Comparison of ENCODE assay signal across 15 cellular contexts in genomic region chr5:134247411-134247810, GRCh38. TPM values are rescaled to one million over a fixed set of nuclear protein-coding genes. Genes with fewer than 3 reads are reported as not detected.
DNase-seq lines count a peak whose midpoint lies in the region; ATAC-seq and TF ChIP-seq lines count a peak whose summit lies in the region.
"Had no signal": no experiment of that assay in that cellular context is flagged by ENCODE, and none has a peak within 500 bp of the region (broad histone marks: within the 10 kb centered on the region; RNA-seq: fewer than 3 reads in every experiment).

No MANE protein-coding gene starts in this region.

- no peak overlapping the region for H3K4me3 ChIP-seq in AG09309 (ENCODE audit: control insufficient read depth, low read depth, low read length)
- no peak overlapping the region for H3K4me3 ChIP-seq in left lung
- no peak overlapping the region for H3K4me3 ChIP-seq in Peyer's patch
- H3K4me3 ChIP-seq in Caco-2 (ENCODE audit: low read depth, low read length) = no peak overlapping the region
- H3K4me3 ChIP-seq: pancreas had no signal

- TF ChIP-seq POLR2A in Peyer's patch (IDR thresholded peaks at IDR 0.05) = no peak

- TF ChIP-seq CTCF in AG09309 (IDR thresholded peaks at IDR 0.05; ENCODE audit: control insufficient read depth, insufficient read depth, low read depth, low read length, missing control alignments) (no peak), brain (conservative IDR thresholded peaks at IDR 0.05) (no peak), left lung (IDR thresholded peaks at IDR 0.05) (no peak), Peyer's patch (IDR thresholded peaks at IDR 0.05) (no peak), Caco-2 (IDR thresholded peaks at IDR 0.05; ENCODE audit: insufficient read depth in 1 of 2, low read depth in 1 of 2, low read length in 1 of 2, severe bottlenecking in 1 of 2, unreplicated experiment in 1 of 2) (no peak)

- H3K4me1 Mint-ChIP-seq in brain (peaks cover 30% of the 10 kb centered on the region), Caco-2 (ENCODE audit: low read depth, unreplicated experiment) (peaks cover 21% of the 10 kb centered on the region)

- H3K36me3 Mint-ChIP-seq in brain (no peaks in the 10 kb centered on the region), Caco-2 (ENCODE audit: insufficient read depth, unreplicated experiment) (no peaks in the 10 kb centered on the region)
- H3K36me3 Mint-ChIP-seq: activated naive CD8-positive, alpha-beta T cell had no signal

- no TSS peak for BruUV-seq in Caco-2 (replicated peaks; lab: Mats Ljungman, UMichigan)

- H3K27me3 Mint-ChIP-seq in brain (peaks cover 22% of the 10 kb centered on the region), Caco-2 (ENCODE audit: insufficient read depth, unreplicated experiment) (no peaks in the 10 kb centered on the region)
- H3K27me3 Mint-ChIP-seq: activated naive CD8-positive, alpha-beta T cell had no signal

- intact Hi-C loops in left lung (cut with DNase I) (no loop called here), Caco-2 (cut with micrococcal nuclease; ENCODE audit: unreplicated experiment) (loop anchor here (2.0 kb wide), 2 partner anchors 21 to 41 kb away; partner anchors contain the start of gene PPP2CA)

- no peaks in the 10 kb centered on the region for H3K9me3 Mint-ChIP-seq in brain
- H3K9me3 Mint-ChIP-seq in Caco-2 (ENCODE audit: unreplicated experiment) = no peaks in the 10 kb centered on the region

- no peak overlapping the region for H3K4me3 Mint-ChIP-seq in brain
- no peak overlapping the region for H3K4me3 Mint-ChIP-seq in Caco-2 (ENCODE audit: unreplicated experiment)
- H3K4me3 Mint-ChIP-seq: activated naive CD8-positive, alpha-beta T cell had no signal

- H3K4me1 ChIP-seq in left lung (peaks cover 4 to 7% of the 10 kb centered on the region in 2 donors), Peyer's patch (peaks cover 0 to 4% (median 0%) of the 10 kb centered on the region in 4 donors), Caco-2 (peaks cover 37% of the 10 kb centered on the region)
- H3K4me1 ChIP-seq: pancreas had no signal

- H3K27ac ChIP-seq in left lung (no peak overlapping the region), Peyer's patch (no peak overlapping the region)
- H3K27ac ChIP-seq: pancreas, WERI-Rb-1 had no signal

- POLR2A ChIA-PET in Caco-2 (lab: Charles Lee) = interaction anchor here (1.0 to 1.6 kb wide), 2 partner anchors 22 to 70 kb away, joined by 5 to 8 read pairs; partner anchors contain the start of genes PPP2CA and SKP1

- peak; percentile 68 for DNase-seq in AG09309 (ENCODE audit: low read depth)
- DNase-seq in LoVo (ENCODE audit: low spot score) = peak; percentile 44
- no peak for DNase-seq in left lung
- no peak for DNase-seq in effector CD4-positive, alpha-beta T cell
- DNase-seq in Peyer's patch = no peak
- no peak for DNase-seq in Caco-2
- DNase-seq: COR-L47, GOT3, hypothalamus, NCI-H526, pancreas had no signal

- H3K27me3 ChIP-seq in left lung (no peaks in the 10 kb centered on the region), Peyer's patch (no peaks in the 10 kb centered on the region), Caco-2 (replicated peaks; ENCODE audit: control insufficient read depth, insufficient read depth, low read length) (no peaks in the 10 kb centered on the region)
- H3K27me3 ChIP-seq: pancreas had no signal

- H3K27ac Mint-ChIP-seq in brain (peak overlapping the region in 3 of 5 experiments; percentile 12 to 35 (median 15)), Caco-2 (ENCODE audit: unreplicated experiment) (no peak overlapping the region)
- H3K27ac Mint-ChIP-seq: activated naive CD8-positive, alpha-beta T cell had no signal

- H3K36me3 ChIP-seq in left lung (no peaks in the 10 kb centered on the region), Peyer's patch (no peaks in the 10 kb centered on the region), Caco-2 (ENCODE audit: control insufficient read depth, insufficient read depth, low read length) (no peaks in the 10 kb centered on the region)
- H3K36me3 ChIP-seq: pancreas, WERI-Rb-1 had no signal

- CTCF ChIA-PET in Caco-2 (lab: Charles Lee) = interaction anchor here (1.7 kb wide), 1 partner anchor 22 kb away, joined by 9 read pairs; the partner anchor contains the start of gene PPP2CA

- H3K9me3 ChIP-seq in left lung (no peaks in the 10 kb centered on the region), Peyer's patch (no peaks in the 10 kb centered on the region), Caco-2 (no peaks in the 10 kb centered on the region)
- H3K9me3 ChIP-seq: pancreas had no signal

- ATAC-seq in left lung (peak; percentile 40), HG02588 (IDR thresholded peaks at IDR 0.05; ENCODE audit: unreplicated experiment) (no peak)

RNA-seq across cellular contexts. Expression of gene PPP2CA, which starts 21.5 kb away (rescaled TPM):
- 112 TPM for polyA plus RNA-seq in brain (ENCODE audit: insufficient read depth, low read depth, low replicate concordance)
- total RNA-seq in left lung = 100 to 1,000 TPM; 109 to 121 TPM
- total RNA-seq in Peyer's patch = 100 to 1,000 TPM in 2 of 4 donors, 10 to 100 TPM in 2; 85.0 to 128 (median 104) TPM
- 202 and 224 TPM in 2 replicates for total RNA-seq in Caco-2 (2022)

Comparison
In these comparisons a context has a peak if more than half of its experiments do, and no peak if none do; other contexts are left out.
1. DNase-seq: peak in AG09309 (single experiment) and LoVo (single experiment); none in left lung (0 of 2), effector CD4-positive, alpha-beta T cell (single experiment), Peyer's patch (0 of 3) and Caco-2 (0 of 2).